35 cellular contexts compared by ENCODE assay signal in the genomic region with DNA sequence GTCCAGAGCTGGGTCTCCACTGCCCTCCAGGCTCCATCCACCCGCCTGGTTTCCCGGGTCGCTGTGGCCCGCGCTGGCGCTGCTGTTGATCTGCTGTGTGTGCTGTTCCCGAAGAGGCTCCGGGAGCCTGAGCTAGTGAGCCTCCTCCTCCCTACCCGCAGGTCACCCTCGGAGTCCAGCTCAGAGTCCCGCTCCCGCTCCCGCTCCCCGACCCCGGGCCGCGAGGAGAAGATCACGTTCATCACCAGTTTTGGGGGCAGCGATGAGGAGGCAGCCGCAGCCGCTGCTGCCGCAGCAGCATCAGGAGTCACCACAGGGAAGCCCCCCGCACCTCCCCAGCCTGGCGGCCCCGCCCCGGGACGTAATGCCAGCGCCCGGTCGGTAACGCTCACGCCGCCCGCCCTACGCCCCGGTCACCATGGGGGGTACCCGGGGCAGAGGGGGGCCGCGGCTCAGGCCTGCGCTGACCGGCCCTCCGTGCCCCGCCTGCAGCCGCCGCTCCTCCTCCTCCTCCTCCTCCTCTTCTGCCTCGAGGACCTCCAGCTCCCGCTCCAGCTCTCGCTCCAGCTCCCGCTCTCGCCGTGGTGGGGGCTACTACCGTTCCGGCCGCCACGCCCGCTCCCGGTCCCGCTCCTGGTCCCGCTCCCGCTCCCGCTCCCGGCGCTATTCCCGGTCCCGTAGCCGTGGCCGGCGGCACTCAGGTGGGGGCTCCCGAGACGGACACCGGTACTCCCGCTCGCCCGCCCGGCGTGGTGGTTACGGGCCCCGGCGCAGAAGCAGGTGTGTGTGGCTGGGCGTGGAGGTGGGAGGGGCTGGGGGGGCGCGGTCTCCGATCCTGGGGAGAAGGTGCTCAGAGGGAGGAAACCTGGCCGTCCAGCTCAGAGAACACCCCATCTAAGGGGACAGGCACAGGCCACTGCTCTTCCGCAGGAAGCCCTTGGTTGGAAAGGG. TPM values are rescaled to one million over a fixed set of nuclear protein-coding genes. Genes with fewer than 3 reads are reported as not detected.
"Had no signal": no experiment of that assay in that cellular context is flagged by ENCODE, and none has a peak within 500 bp of the region (broad histone marks: within the 10 kb centered on the region; RNA-seq: fewer than 3 reads in every experiment).

No MANE protein-coding gene starts in this region.

- H3K4me1 ChIP-seq: ascending aorta, body of pancreas had no signal

- H3K4me3 Mint-ChIP-seq: activated CD8-positive, alpha-beta T cell treated with anti-CD3 and anti-CD28 coated beads, Interleukin-2, amount 10 ng/mL, durations not matched to agents 7 days and 5 days; activated naive CD8-positive, alpha-beta T cell treated with anti-CD3 and anti-CD28 coated beads, Interleukin-2, amount 50 U/mL, for 24 hours; activated T-cell treated with anti-CD3 and anti-CD28 coated beads, Interleukin-2, amount 50 U/mL, for 24 hours; T-helper 17 cell; WTC11 had no signal

- H3K9me3 ChIP-seq: ascending aorta, body of pancreas, MG63 had no signal

- H3K4me1 Mint-ChIP-seq: activated naive CD8-positive, alpha-beta T cell treated with anti-CD3 and anti-CD28 coated beads, Interleukin-2, amount 50 U/mL, for 24 hours had no signal

- ATAC-seq: activated CD8-positive, alpha-beta T cell treated with anti-CD3 and anti-CD28 coated beads, Interleukin-2, amount 10 ng/mL, durations not matched to agents 7 days and 5 days; activated naive CD4-positive, alpha-beta T cell treated with anti-CD3 and anti-CD28 coated beads, Interleukin-2, amount 50 U/mL, for 72 hours; activated naive CD8-positive, alpha-beta T cell treated with anti-CD3 and anti-CD28 coated beads, Interleukin-2, amount 50 U/mL, for 24 hours; body of pancreas; Panc1; Right ventricle myocardium inferior; T-helper 17 cell; WTC11 had no signal

- H3K27ac ChIP-seq: ascending aorta, body of pancreas, SK-N-MC had no signal

- DNase-seq: activated CD4-positive, alpha-beta T cell treated with anti-CD3 and anti-CD28 coated beads for 48 hours; activated CD4-positive, alpha-beta T cell treated with anti-CD3 and anti-CD28 coated beads, Interleukin-2, amount 50 U/mL, for 4 hours; activated CD4-positive, CD25-positive, alpha-beta regulatory T cell treated with anti-CD3 and anti-CD28 coated beads, Interleukin-2, amount 50 U/mL, for 72 hours; activated CD8-positive, alpha-beta memory T cell treated with anti-CD3 and anti-CD28 coated beads, Interleukin-2, amount 50 U/mL, for 48 hours; activated CD8-positive, alpha-beta T cell treated with anti-CD3 and anti-CD28 coated beads, Interleukin-2, amount 10 ng/mL, durations not matched to agents 7 days and 5 days; activated effector memory CD4-positive, alpha-beta T cell treated with anti-CD3 and anti-CD28 coated beads, Interleukin-2, amount 50 U/mL, for 16 hours; activated naive CD4-positive, alpha-beta T cell treated with Interleukin-2 at 50 U/mL for 16 hours; activated naive CD8-positive, alpha-beta T cell treated with anti-CD3 and anti-CD28 coated beads, Interleukin-2, amount 50 U/mL, for 24 hours; activated T-cell treated with anti-CD3 and anti-CD28 coated beads, Interleukin-2, amount 50 U/mL, for 24 hours; amniotic stem cell; body of pancreas; MG63; MV-4-11; NCI-H1092 treated with DMSO at 0.1 percent for 48 hours; NCI-H1417 treated with DMSO at 0.1 percent for 48 hours; NCI-H1694; NCI-H2029; NCI-H2107; NCI-H2171 treated with DMSO at 0.1 percent for 48 hours; NCI-H345; NCI-H510A; NCI-H526 treated with DMSO at 0.1 percent for 48 hours; NCI-H82; OCI-M1; RPMI8226; SW 1271; T-helper 17 cell; T-helper 9 cell had no signal

- FAIRE-seq: bronchial epithelial cell had no signal

- H3K27me3 Mint-ChIP-seq: activated naive CD8-positive, alpha-beta T cell treated with anti-CD3 and anti-CD28 coated beads, Interleukin-2, amount 50 U/mL, for 24 hours; activated T-cell treated with anti-CD3 and anti-CD28 coated beads, Interleukin-2, amount 50 U/mL, for 24 hours; T-helper 17 cell had no signal

- H3K9me3 Mint-ChIP-seq: activated naive CD4-positive, alpha-beta T cell treated with anti-CD3 and anti-CD28 coated beads, Interleukin-2, amount 50 U/mL, for 72 hours; activated naive CD8-positive, alpha-beta T cell treated with anti-CD3 and anti-CD28 coated beads, Interleukin-2, amount 50 U/mL, for 24 hours; activated T-cell treated with anti-CD3 and anti-CD28 coated beads, Interleukin-2, amount 50 U/mL, for 24 hours; WTC11 had no signal

- H3K4me3 ChIP-seq: ascending aorta, body of pancreas, MG63, SK-N-MC had no signal

- H3K27me3 ChIP-seq: ascending aorta, body of pancreas, MG63 had no signal

- H3K27ac Mint-ChIP-seq: activated CD8-positive, alpha-beta T cell treated with anti-CD3 and anti-CD28 coated beads, Interleukin-2, amount 10 ng/mL, durations not matched to agents 7 days and 5 days; activated naive CD4-positive, alpha-beta T cell treated with anti-CD3 and anti-CD28 coated beads, Interleukin-2, amount 50 U/mL, for 72 hours; activated naive CD8-positive, alpha-beta T cell treated with anti-CD3 and anti-CD28 coated beads, Interleukin-2, amount 50 U/mL, for 24 hours; activated T-cell treated with anti-CD3 and anti-CD28 coated beads, Interleukin-2, amount 50 U/mL, for 24 hours; T-helper 17 cell; WTC11 had no signal

RNA-seq across cellular contexts. Expression of a gene that starts 12.2 kb away (rescaled TPM):
- total RNA-seq: ascending aorta had no signal
